8 cellular contexts compared by ENCODE assay signal in genomic region chr12:124032265-124032886, GRCh38. TPM values are rescaled to one million over a fixed set of nuclear protein-coding genes. Genes with fewer than 3 reads are reported as not detected.
DNase-seq lines count a peak whose midpoint lies in the region; ATAC-seq, FAIRE-seq and TF ChIP-seq lines count a peak whose summit lies in the region.

No MANE protein-coding gene starts in this region.

- FAIRE-seq in kidney (lab: Jason Lieb, UNC): peak; percentile 21

- H3K9ac ChIP-seq in kidney (ENCODE audit: low read length in 2 of 2): no peak overlapping the region

- no peaks in the 10 kb centered on the region for H3K4me1 Mint-ChIP-seq in CD4-positive, alpha-beta T cell (ENCODE audit: low read depth)

- no peaks in the 10 kb centered on the region for H3K4me1 ChIP-seq in breast epithelium
- H3K4me1 ChIP-seq in kidney (ENCODE audit: control insufficient read depth in 1 of 2, insufficient read depth in 1 of 2, low read depth in 1 of 2, low read length in 2 of 2): no peaks in the 10 kb centered on the region
- H3K4me1 ChIP-seq in tibial artery: peaks cover 0 to 30% (median 17%) of the 10 kb centered on the region in 4 donors

- H3K4me3 ChIP-seq in breast epithelium: no peak overlapping the region
- H3K4me3 ChIP-seq in kidney (ENCODE audit: low read length in 2 of 2): no peak overlapping the region
- no peak overlapping the region for H3K4me3 ChIP-seq in tibial artery

- H3K9me3 ChIP-seq in CD4-positive, alpha-beta T cell (ENCODE audit: control insufficient read depth, low read length): no peaks in the 10 kb centered on the region
- H3K9me3 ChIP-seq in breast epithelium: no peaks in the 10 kb centered on the region
- no peaks in the 10 kb centered on the region for H3K9me3 ChIP-seq in kidney (ENCODE audit: control insufficient read depth in 1 of 2, low read length in 2 of 2)
- no peaks in the 10 kb centered on the region for H3K9me3 ChIP-seq in tibial artery

- no peak for DNase-seq in CD4-positive, alpha-beta T cell
- DNase-seq in GM19238 (ENCODE audit: insufficient read length, low spot score) (peak; percentile 51), NCI-H69 (lab: John Stamatoyannopoulos, UW) (peak; percentile 71), breast epithelium (ENCODE audit: low spot score in 2 of 2) (peak in 1 of 2 donors; percentile 45), kidney (no peak), tibial artery (peak in 1 of 2 donors; percentile 34)

- TF ChIP-seq POLR2A in breast epithelium (IDR thresholded peaks at IDR 0.05): no peak

- no peaks in the 10 kb centered on the region for H3K36me3 ChIP-seq in breast epithelium
- H3K36me3 ChIP-seq in kidney (ENCODE audit: control insufficient read depth in 1 of 2, insufficient read depth in 2 of 2, low read length in 2 of 2): no peaks in the 10 kb centered on the region
- no peaks in the 10 kb centered on the region for H3K36me3 ChIP-seq in tibial artery

- no peaks in the 10 kb centered on the region for H3K27me3 Mint-ChIP-seq in CD4-positive, alpha-beta T cell

- CTCF ChIA-PET in CD4-positive, alpha-beta T cell (lab: Charles Lee): interaction anchor here (1.1 to 1.5 kb wide), 5 partner anchors 8 to 755 kb away, joined by 3 to 4 read pairs (median 3); no protein-coding TSS in a partner anchor

- intact Hi-C loops in CD4-positive, alpha-beta T cell (cut with DNase I, micrococcal nuclease): loop anchor here in 1 of 2 experiments (10.0 kb wide), 1 partner anchor 532 kb away; the partner anchor contains the start of gene NCOR2
- intact Hi-C loops in breast epithelium (cut with DNase I; ENCODE audit: low total_unique reads) (loop anchor here (10.0 kb wide), 1 partner anchor 512 kb away; no protein-coding TSS in a partner anchor), kidney (cut with DNase I) (no loop called here), tibial artery (cut with DNase I; ENCODE audit: low total_unique reads) (no loop called here)

- no peak for ATAC-seq in CD4-positive, alpha-beta T cell (ENCODE audit: poor library complexity)
- ATAC-seq in GM18498 (IDR thresholded peaks at IDR 0.05; ENCODE audit: unreplicated experiment): no peak
- ATAC-seq in GM18502 (IDR thresholded peaks at IDR 0.05; ENCODE audit: poor library complexity, unreplicated experiment): no peak

- POLR2A ChIA-PET in CD4-positive, alpha-beta T cell (lab: Charles Lee): no interaction called here

- no peaks in the 10 kb centered on the region for H3K9me3 Mint-ChIP-seq in CD4-positive, alpha-beta T cell

- no peaks in the 10 kb centered on the region for H3K36me3 Mint-ChIP-seq in CD4-positive, alpha-beta T cell (ENCODE audit: low read depth)

- H3K27ac Mint-ChIP-seq in CD4-positive, alpha-beta T cell: no peak overlapping the region

- H3K27ac ChIP-seq in CD4-positive, alpha-beta T cell (ENCODE audit: low read depth, low read length): no peak overlapping the region
- H3K27ac ChIP-seq in breast epithelium (no peak overlapping the region), kidney (ENCODE audit: low read depth in 2 of 2, low read length in 2 of 2) (no peak overlapping the region), tibial artery (no peak overlapping the region)

- no peak overlapping the region for H3K4me3 Mint-ChIP-seq in CD4-positive, alpha-beta T cell

- peak; percentile 69 for TF ChIP-seq CTCF in CD4-positive, alpha-beta T cell (IDR thresholded peaks at IDR 0.05)
- TF ChIP-seq CTCF in breast epithelium (IDR thresholded peaks at IDR 0.05) (peak; percentile 67 to 76 (median 72)), kidney (IDR thresholded peaks at IDR 0.05; ENCODE audit: borderline replicate concordance, extremely low read depth, insufficient read depth) (peak; percentile 64), tibial artery (IDR thresholded peaks at IDR 0.05) (peak; percentile 70 to 81)

- H3K27me3 ChIP-seq in CD4-positive, alpha-beta T cell (ENCODE audit: control insufficient read depth, insufficient read depth, low read length): no peaks in the 10 kb centered on the region
- H3K27me3 ChIP-seq in breast epithelium: no peaks in the 10 kb centered on the region
- no peaks in the 10 kb centered on the region for H3K27me3 ChIP-seq in tibial artery

RNA-seq across cellular contexts. Expression of gene ZNF664, which starts 59.4 kb away (rescaled TPM):
- 10 to 100 TPM; 13.4 to 19.0 TPM for total RNA-seq in CD4-positive, alpha-beta T cell
- 100 to 1,000 TPM in 1 of 3 donors, 10 to 100 TPM in 2; 78.3 to 113 (median 97.8) TPM for total RNA-seq in breast epithelium
- total RNA-seq in kidney: 104 TPM
- polyA plus RNA-seq in kidney (ENCODE audit: insufficient read depth, low read depth, low replicate concordance): 44.9 TPM

RNA-seq across cellular contexts. Expression of gene CCDC92, which starts 59.7 kb away (rescaled TPM):
- 10 to 100 TPM; 11.5 to 12.7 TPM for total RNA-seq in CD4-positive, alpha-beta T cell
- 10 to 100 TPM; 17.4 to 40.0 (median 24.6) TPM for total RNA-seq in breast epithelium
- 41.4 TPM for total RNA-seq in kidney
- 39.3 TPM for polyA plus RNA-seq in kidney (ENCODE audit: insufficient read depth, low read depth, low replicate concordance)

Comparison
In these comparisons a context has a peak if more than half of its experiments do, and no peak if none do; other contexts are left out.
1. DNase-seq: peak in GM19238 (single experiment) and NCI-H69 (single experiment); none in CD4-positive, alpha-beta T cell (0 of 10) and kidney (single experiment).
2. Peak in every context shown above with its lines, with median percentiles within 50 percentile points of each other: CTCF ChIP-seq.